ENCODE assay signal across 1 cellular context in the genomic region with DNA sequence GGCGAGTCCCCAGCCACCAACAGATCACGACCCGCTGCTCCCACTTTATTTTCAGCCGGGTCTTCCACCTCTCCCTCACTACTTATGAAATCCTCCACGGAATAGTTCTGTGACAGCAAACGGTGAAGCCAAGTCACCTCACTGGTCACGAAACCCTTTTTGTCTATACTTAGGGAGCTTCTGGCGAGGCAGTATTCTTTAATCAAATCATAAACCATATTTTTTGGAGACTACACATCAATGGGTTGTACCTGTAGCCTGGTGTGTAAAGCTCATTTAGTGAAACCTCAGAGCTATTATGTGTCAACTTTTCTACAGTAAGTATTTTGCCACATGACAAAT.
TF ChIP-seq lines count a peak whose summit lies in the region.

No MANE protein-coding gene starts in this region.

TF ChIP-seq in GM23338, 12 proteins besides CTCF, POLR2A, EP300 and RAD21:
- TF ChIP-seq, protein P1, sequence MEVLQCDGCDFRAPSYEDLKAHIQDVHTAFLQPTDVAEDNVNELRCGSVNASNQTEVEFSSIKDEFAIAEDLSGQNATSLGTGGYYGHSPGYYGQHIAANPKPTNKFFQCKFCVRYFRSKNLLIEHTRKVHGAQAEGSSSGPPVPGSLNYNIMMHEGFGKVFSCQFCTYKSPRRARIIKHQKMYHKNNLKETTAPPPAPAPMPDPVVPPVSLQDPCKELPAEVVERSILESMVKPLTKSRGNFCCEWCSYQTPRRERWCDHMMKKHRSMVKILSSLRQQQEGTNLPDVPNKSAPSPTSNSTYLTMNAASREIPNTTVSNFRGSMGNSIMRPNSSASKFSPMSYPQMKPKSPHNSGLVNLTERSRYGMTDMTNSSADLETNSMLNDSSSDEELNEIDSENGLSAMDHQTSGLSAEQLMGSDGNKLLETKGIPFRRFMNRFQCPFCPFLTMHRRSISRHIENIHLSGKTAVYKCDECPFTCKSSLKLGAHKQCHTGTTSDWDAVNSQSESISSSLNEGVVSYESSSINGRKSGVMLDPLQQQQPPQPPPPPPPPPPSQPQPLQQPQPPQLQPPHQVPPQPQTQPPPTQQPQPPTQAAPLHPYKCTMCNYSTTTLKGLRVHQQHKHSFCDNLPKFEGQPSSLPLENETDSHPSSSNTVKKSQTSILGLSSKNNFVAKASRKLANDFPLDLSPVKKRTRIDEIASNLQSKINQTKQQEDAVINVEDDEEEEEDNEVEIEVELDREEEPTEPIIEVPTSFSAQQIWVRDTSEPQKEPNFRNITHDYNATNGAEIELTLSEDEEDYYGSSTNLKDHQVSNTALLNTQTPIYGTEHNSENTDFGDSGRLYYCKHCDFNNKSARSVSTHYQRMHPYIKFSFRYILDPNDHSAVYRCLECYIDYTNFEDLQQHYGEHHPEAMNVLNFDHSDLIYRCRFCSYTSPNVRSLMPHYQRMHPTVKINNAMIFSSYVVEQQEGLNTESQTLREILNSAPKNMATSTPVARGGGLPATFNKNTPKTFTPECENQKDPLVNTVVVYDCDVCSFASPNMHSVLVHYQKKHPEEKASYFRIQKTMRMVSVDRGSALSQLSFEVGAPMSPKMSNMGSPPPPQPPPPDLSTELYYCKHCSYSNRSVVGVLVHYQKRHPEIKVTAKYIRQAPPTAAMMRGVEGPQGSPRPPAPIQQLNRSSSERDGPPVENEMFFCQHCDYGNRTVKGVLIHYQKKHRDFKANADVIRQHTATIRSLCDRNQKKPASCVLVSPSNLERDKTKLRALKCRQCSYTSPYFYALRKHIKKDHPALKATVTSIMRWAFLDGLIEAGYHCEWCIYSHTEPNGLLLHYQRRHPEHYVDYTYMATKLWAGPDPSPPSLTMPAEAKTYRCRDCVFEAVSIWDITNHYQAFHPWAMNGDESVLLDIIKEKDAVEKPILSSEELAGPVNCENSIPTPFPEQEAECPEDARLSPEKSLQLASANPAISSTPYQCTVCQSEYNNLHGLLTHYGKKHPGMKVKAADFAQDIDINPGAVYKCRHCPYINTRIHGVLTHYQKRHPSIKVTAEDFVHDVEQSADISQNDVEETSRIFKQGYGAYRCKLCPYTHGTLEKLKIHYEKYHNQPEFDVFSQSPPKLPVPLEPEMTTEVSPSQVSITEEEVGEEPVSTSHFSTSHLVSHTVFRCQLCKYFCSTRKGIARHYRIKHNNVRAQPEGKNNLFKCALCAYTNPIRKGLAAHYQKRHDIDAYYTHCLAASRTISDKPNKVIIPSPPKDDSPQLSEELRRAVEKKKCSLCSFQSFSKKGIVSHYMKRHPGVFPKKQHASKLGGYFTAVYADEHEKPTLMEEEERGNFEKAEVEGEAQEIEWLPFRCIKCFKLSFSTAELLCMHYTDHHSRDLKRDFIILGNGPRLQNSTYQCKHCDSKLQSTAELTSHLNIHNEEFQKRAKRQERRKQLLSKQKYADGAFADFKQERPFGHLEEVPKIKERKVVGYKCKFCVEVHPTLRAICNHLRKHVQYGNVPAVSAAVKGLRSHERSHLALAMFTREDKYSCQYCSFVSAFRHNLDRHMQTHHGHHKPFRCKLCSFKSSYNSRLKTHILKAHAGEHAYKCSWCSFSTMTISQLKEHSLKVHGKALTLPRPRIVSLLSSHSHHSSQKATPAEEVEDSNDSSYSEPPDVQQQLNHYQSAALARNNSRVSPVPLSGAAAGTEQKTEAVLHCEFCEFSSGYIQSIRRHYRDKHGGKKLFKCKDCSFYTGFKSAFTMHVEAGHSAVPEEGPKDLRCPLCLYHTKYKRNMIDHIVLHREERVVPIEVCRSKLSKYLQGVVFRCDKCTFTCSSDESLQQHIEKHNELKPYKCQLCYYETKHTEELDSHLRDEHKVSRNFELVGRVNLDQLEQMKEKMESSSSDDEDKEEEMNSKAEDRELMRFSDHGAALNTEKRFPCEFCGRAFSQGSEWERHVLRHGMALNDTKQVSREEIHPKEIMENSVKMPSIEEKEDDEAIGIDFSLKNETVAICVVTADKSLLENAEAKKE (CRISPR knock-in tag; IDR thresholded peaks at IDR 0.05): no peak
- no peak for TF ChIP-seq EZH2phosphoT487 (IDR thresholded peaks at IDR 0.05; ENCODE audit: unreplicated experiment)
- TF ChIP-seq JUNB (IDR thresholded peaks at IDR 0.05; ENCODE audit: unreplicated experiment): no peak
- no peak for TF ChIP-seq STAT1 (IDR thresholded peaks at IDR 0.05; ENCODE audit: unreplicated experiment)
- TF ChIP-seq POLR2AphosphoS5 (IDR thresholded peaks at IDR 0.05; ENCODE audit: low read depth): no peak
- TF ChIP-seq ZNF114 (CRISPR knock-in tag; IDR thresholded peaks at IDR 0.05): no peak
- TF ChIP-seq, protein P2, sequence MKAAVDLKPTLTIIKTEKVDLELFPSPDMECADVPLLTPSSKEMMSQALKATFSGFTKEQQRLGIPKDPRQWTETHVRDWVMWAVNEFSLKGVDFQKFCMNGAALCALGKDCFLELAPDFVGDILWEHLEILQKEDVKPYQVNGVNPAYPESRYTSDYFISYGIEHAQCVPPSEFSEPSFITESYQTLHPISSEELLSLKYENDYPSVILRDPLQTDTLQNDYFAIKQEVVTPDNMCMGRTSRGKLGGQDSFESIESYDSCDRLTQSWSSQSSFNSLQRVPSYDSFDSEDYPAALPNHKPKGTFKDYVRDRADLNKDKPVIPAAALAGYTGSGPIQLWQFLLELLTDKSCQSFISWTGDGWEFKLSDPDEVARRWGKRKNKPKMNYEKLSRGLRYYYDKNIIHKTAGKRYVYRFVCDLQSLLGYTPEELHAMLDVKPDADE (IDR thresholded peaks at IDR 0.05): no peak
- TF ChIP-seq CREB1 (CRISPR knock-in tag; IDR thresholded peaks at IDR 0.05; ENCODE audit: low read depth): no peak
- TF ChIP-seq NANOG (IDR thresholded peaks at IDR 0.05; ENCODE audit: borderline replicate concordance): no peak
- TF ChIP-seq EZH2 (IDR thresholded peaks at IDR 0.05; ENCODE audit: low read depth, unreplicated experiment): no peak
- TF ChIP-seq, protein P3, sequence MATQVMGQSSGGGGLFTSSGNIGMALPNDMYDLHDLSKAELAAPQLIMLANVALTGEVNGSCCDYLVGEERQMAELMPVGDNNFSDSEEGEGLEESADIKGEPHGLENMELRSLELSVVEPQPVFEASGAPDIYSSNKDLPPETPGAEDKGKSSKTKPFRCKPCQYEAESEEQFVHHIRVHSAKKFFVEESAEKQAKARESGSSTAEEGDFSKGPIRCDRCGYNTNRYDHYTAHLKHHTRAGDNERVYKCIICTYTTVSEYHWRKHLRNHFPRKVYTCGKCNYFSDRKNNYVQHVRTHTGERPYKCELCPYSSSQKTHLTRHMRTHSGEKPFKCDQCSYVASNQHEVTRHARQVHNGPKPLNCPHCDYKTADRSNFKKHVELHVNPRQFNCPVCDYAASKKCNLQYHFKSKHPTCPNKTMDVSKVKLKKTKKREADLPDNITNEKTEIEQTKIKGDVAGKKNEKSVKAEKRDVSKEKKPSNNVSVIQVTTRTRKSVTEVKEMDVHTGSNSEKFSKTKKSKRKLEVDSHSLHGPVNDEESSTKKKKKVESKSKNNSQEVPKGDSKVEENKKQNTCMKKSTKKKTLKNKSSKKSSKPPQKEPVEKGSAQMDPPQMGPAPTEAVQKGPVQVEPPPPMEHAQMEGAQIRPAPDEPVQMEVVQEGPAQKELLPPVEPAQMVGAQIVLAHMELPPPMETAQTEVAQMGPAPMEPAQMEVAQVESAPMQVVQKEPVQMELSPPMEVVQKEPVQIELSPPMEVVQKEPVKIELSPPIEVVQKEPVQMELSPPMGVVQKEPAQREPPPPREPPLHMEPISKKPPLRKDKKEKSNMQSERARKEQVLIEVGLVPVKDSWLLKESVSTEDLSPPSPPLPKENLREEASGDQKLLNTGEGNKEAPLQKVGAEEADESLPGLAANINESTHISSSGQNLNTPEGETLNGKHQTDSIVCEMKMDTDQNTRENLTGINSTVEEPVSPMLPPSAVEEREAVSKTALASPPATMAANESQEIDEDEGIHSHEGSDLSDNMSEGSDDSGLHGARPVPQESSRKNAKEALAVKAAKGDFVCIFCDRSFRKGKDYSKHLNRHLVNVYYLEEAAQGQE (IDR thresholded peaks at IDR 0.05; ENCODE audit: unreplicated experiment): no peak
- no peak for TF ChIP-seq ZNF331 (CRISPR knock-in tag; IDR thresholded peaks at IDR 0.05; ENCODE audit: low read depth)
